1 cellular context compared by ENCODE assay signal in genomic region chr22:37199103-37199838, GRCh38.
TF ChIP-seq lines count a peak whose summit lies in the region.

No MANE protein-coding gene starts in this region.

TF ChIP-seq in WTC11, 78 proteins besides CTCF, POLR2A, EP300 and RAD21 (continued from another document):
- TF ChIP-seq FOXP4 (CRISPR knock-in tag; IDR thresholded peaks at IDR 0.05) = 0 out of 2 replicates have a peak, but pooled peaks have one; percentile 31
